ENCODE assay signal across 1 cellular context in genomic region chr19:42450314-42450934, GRCh38.
TF ChIP-seq lines count a peak whose summit lies in the region.

No MANE protein-coding gene starts in this region.

TF ChIP-seq in HepG2, 621 proteins besides CTCF, POLR2A, EP300 and RAD21 (continued from another document and continues in another):
- TF ChIP-seq ZBED4 (CRISPR knock-in tag; IDR thresholded peaks at IDR 0.05; ENCODE audit: borderline replicate concordance): peak; percentile 64
- no peak for TF ChIP-seq ZNF317 (CRISPR knock-in tag; IDR thresholded peaks at IDR 0.05)
- TF ChIP-seq PAXIP1 (CRISPR knock-in tag; conservative IDR thresholded peaks at IDR 0.05): peak; percentile 92
- TF ChIP-seq ZNF574 (CRISPR knock-in tag; IDR thresholded peaks at IDR 0.05): peak; percentile 63; the same call in 1 of the 2 replicates
- TF ChIP-seq PBX2 (CRISPR knock-in tag; IDR thresholded peaks at IDR 0.05): peak; percentile 52; the same call in 1 of the 2 replicates
- TF ChIP-seq ETV5 (CRISPR knock-in tag; IDR thresholded peaks at IDR 0.05; ENCODE audit: borderline replicate concordance): peak; percentile 99
- 0 out of 2 replicates have a peak, but pooled peaks have one; percentile 52 for TF ChIP-seq GZF1 (CRISPR knock-in tag; IDR thresholded peaks at IDR 0.05)
- no peak for TF ChIP-seq TERF1 (CRISPR knock-in tag; IDR thresholded peaks at IDR 0.05)
- peak; percentile 85 for TF ChIP-seq CEBPG (CRISPR knock-in tag; IDR thresholded peaks at IDR 0.05)
- peak; percentile 71; the same call in 1 of the 2 replicates for TF ChIP-seq NR2F2 (IDR thresholded peaks at IDR 0.05; ENCODE audit: borderline replicate concordance, low read depth)
- TF ChIP-seq HNF1A (IDR thresholded peaks at IDR 0.05; ENCODE audit: low read depth): peak; percentile 26; the same call in 1 of the 2 replicates
- peak; percentile 79; the same call in 1 of the 2 replicates for TF ChIP-seq HNF1A (CRISPR knock-in tag; IDR thresholded peaks at IDR 0.05; ENCODE audit: borderline replicate concordance)
- 0 out of 2 replicates have a peak, but pooled peaks have one; percentile 40 for TF ChIP-seq JUN (CRISPR knock-in tag; IDR thresholded peaks at IDR 0.05)
- 0 out of 2 replicates have a peak, but pooled peaks have one; percentile 50 for TF ChIP-seq THYN1 (CRISPR knock-in tag; IDR thresholded peaks at IDR 0.05; ENCODE audit: borderline replicate concordance, low read depth)
- peak; percentile 94 for TF ChIP-seq NR2C2 (CRISPR knock-in tag; IDR thresholded peaks at IDR 0.05; ENCODE audit: borderline replicate concordance)
- TF ChIP-seq DMAP1 (CRISPR knock-in tag; IDR thresholded peaks at IDR 0.05): peak; percentile 57; the same call in 1 of the 2 replicates
- TF ChIP-seq CREB1 (IDR thresholded peaks at IDR 0.05): peak; percentile 74
- TF ChIP-seq CREB1 (CRISPR knock-in tag; IDR thresholded peaks at IDR 0.05): peak; percentile 66; the same call in 1 of the 2 replicates
- peak; percentile 49 for TF ChIP-seq TBL1XR1 (IDR thresholded peaks at IDR 0.05; ENCODE audit: borderline replicate concordance, low read length, partially characterized antibody)
- TF ChIP-seq ZFX (CRISPR knock-in tag; IDR thresholded peaks at IDR 0.05; ENCODE audit: low read depth): peak; percentile 50; the same call in 1 of the 2 replicates
- TF ChIP-seq POGK (CRISPR knock-in tag; conservative IDR thresholded peaks at IDR 0.05): peak; percentile 72; the same call in 1 of the 2 replicates
- TF ChIP-seq ZBTB26 (CRISPR knock-in tag; IDR thresholded peaks at IDR 0.05; ENCODE audit: borderline replicate concordance): no peak
- peak; percentile 84; the same call in 1 of the 2 replicates for TF ChIP-seq ZNF788 (CRISPR knock-in tag; IDR thresholded peaks at IDR 0.05; ENCODE audit: borderline replicate concordance)
- TF ChIP-seq ZNF619 (CRISPR knock-in tag; IDR thresholded peaks at IDR 0.05): peak; percentile 88; the same call in 1 of the 2 replicates
- TF ChIP-seq ZNF232 (CRISPR knock-in tag; IDR thresholded peaks at IDR 0.05; ENCODE audit: borderline replicate concordance): no peak
- peak; percentile 97 for TF ChIP-seq SP5 (CRISPR knock-in tag; IDR thresholded peaks at IDR 0.05; ENCODE audit: borderline replicate concordance, low read depth)
- no peak; the same call in 1 of the 2 replicates for TF ChIP-seq ATF1 (CRISPR knock-in tag; IDR thresholded peaks at IDR 0.05)
- peak; percentile 91; the same call in 1 of the 2 replicates for TF ChIP-seq ZNF567 (CRISPR knock-in tag; IDR thresholded peaks at IDR 0.05; ENCODE audit: borderline replicate concordance)
- peak; percentile 56 for TF ChIP-seq SIX4 (CRISPR knock-in tag; IDR thresholded peaks at IDR 0.05)
- TF ChIP-seq IKZF5 (CRISPR knock-in tag; IDR thresholded peaks at IDR 0.05): peak; percentile 79; the same call in 1 of the 2 replicates
- TF ChIP-seq HNF4G (IDR thresholded peaks at IDR 0.05; ENCODE audit: borderline replicate concordance, low read depth, low read length): peak; percentile 96
- TF ChIP-seq HNF4G (CRISPR knock-in tag; IDR thresholded peaks at IDR 0.05; ENCODE audit: borderline replicate concordance, low read depth): peak; percentile 99
- peak; percentile 96 for TF ChIP-seq ESRRA (CRISPR knock-in tag; IDR thresholded peaks at IDR 0.05; ENCODE audit: low read depth)
